ENCODE assay signal across 8 cellular contexts in the genomic region with DNA sequence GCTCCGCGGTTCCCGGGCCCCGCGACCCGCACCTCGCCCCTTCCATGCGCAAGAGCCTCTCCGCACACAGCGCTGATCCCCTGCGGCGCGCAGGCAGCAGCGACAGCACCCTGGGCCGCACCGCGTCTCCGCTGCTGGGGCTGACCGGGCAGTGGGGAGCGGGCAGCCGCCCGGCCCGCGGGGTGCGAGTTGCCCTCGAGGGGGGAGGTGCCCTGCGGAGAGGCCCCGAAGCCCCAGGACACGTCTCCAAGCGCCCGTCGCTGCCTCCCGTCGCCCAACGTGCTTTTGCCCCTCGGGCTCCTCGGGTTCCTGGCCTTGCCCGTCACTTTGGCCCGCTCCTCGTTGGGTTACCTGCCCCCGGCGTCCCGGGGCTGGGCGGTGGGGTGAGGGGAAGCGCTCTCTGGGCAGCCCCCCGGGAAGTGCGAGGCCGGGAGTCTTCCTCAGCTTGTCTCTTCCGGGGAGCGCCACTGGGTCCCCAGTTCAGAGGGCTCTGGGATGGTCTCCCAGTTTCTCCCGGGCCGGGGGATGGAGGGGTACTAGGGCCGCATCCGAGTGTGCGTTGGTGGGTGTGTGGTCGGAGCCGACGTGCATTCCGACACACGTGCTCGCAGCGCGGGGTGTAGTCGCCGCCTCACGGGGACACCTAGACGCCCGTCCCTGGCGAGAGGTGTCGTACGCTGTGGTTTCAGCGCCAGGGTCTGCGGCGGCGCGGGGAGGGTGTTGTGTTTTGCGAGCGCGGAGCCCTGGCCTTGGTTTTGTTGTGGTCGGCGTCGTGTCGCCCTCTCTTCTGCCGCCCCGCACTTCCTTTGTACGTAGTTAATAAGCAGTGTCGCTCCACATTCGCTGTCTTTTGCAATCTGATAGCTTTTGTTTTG. TPM values are rescaled to one million over a fixed set of nuclear protein-coding genes. Genes with fewer than 3 reads are reported as not detected.
A peak's percentile ranks its signal among the peaks of the same experiment; 100 is the strongest.
DNase-seq lines count a peak whose midpoint lies in the region; ATAC-seq and TF ChIP-seq lines count a peak whose summit lies in the region.

No MANE protein-coding gene starts in this region.

- ATAC-seq in lung (ENCODE audit: insufficient read depth, low FRiP score) = no peak
- ATAC-seq in HG03432 (IDR thresholded peaks at IDR 0.05; ENCODE audit: unreplicated experiment) = no peak
- ATAC-seq in GM18498 (IDR thresholded peaks at IDR 0.05; ENCODE audit: unreplicated experiment) = no peak

- 1% methylated on average over 81 to 88 of the region's 88 CpGs for WGBS in lung, 2 donors

- H3K27me3 ChIP-seq in dorsolateral prefrontal cortex (no peaks in the 10 kb centered on the region), lung (ENCODE audit: control insufficient read depth, insufficient read depth) (no peaks in the 10 kb centered on the region)

- peak overlapping the region; percentile 86 for H3K27ac Mint-ChIP-seq in activated CD4-positive, alpha-beta T cell treated with anti-CD3 and anti-CD28 coated beads, Interleukin-2, amount 10 ng/mL, durations not matched to agents 24 days and 14 days

- H3K36me3 Mint-ChIP-seq in activated CD4-positive, alpha-beta T cell treated with anti-CD3 and anti-CD28 coated beads, Interleukin-2, amount 10 ng/mL, durations not matched to agents 24 days and 14 days (ENCODE audit: low read depth) = no peaks in the 10 kb centered on the region

- H3K4me3 ChIP-seq in dorsolateral prefrontal cortex = peak overlapping the region; percentile 63 to 98 (median 85)
- peak overlapping the region; percentile 94 for H3K4me3 ChIP-seq in lung

- H3K4me1 Mint-ChIP-seq in activated CD4-positive, alpha-beta T cell treated with anti-CD3 and anti-CD28 coated beads, Interleukin-2, amount 10 ng/mL, durations not matched to agents 24 days and 14 days = peaks cover 36% of the 10 kb centered on the region

- H3K36me3 ChIP-seq in lung (ENCODE audit: control insufficient read depth in 2 of 2, insufficient read depth in 2 of 2, low read length in 2 of 2) = no peaks in the 10 kb centered on the region

- H3K4me1 ChIP-seq in lung (ENCODE audit: control insufficient read depth in 2 of 2, insufficient read depth in 2 of 2, low read length in 2 of 2) = peaks cover 2 to 6% of the 10 kb centered on the region in 2 donors

- peaks cover 0 to 2% of the 10 kb centered on the region in 2 donors for H3K9me3 ChIP-seq in lung (ENCODE audit: control insufficient read depth in 2 of 2, insufficient read depth in 1 of 2, low read length in 1 of 2)

- H3K4me3 Mint-ChIP-seq in activated CD4-positive, alpha-beta T cell treated with anti-CD3 and anti-CD28 coated beads, Interleukin-2, amount 10 ng/mL, durations not matched to agents 24 days and 14 days = peak overlapping the region; percentile 87

- H3K27ac ChIP-seq in dorsolateral prefrontal cortex = peak overlapping the region in 50 of 59 donors; percentile 11 to 98 (median 87)
- peak overlapping the region; percentile 96 to 98 for H3K27ac ChIP-seq in lung (ENCODE audit: low read depth in 1 of 2, low read length in 1 of 2)

- H3K27me3 Mint-ChIP-seq in activated CD4-positive, alpha-beta T cell treated with anti-CD3 and anti-CD28 coated beads, Interleukin-2, amount 10 ng/mL, durations not matched to agents 24 days and 14 days = peaks cover 45% of the 10 kb centered on the region

- H3K9me3 Mint-ChIP-seq in activated CD4-positive, alpha-beta T cell treated with anti-CD3 and anti-CD28 coated beads, Interleukin-2, amount 10 ng/mL, durations not matched to agents 24 days and 14 days = no peaks in the 10 kb centered on the region

- intact Hi-C loops in activated CD4-positive, alpha-beta T cell treated with anti-CD3 and anti-CD28 coated beads, Interleukin-2, amount 10 ng/mL, durations not matched to agents 24 days and 14 days (cut with micrococcal nuclease) = loop anchor here (2.0 to 10.0 kb wide), 7 partner anchors 19 to 1952 kb away; a partner anchor contains a TSS
- intact Hi-C loops in dorsolateral prefrontal cortex (cut with DNase I) = loop anchor here (5.0 to 10.0 kb wide), 3 partner anchors 127 to 405 kb away; no protein-coding TSS in a partner anchor

- TF ChIP-seq CTCF in dorsolateral prefrontal cortex (IDR thresholded peaks at IDR 0.05 in 54 of 56, conservative IDR thresholded peaks at IDR 0.05 in 2 of 56; ENCODE audit: low read depth in 1 of 56, partially characterized antibody in 56 of 56) = no peak
- no peak for TF ChIP-seq CTCF in lung (IDR thresholded peaks at IDR 0.05; ENCODE audit: control extremely low read depth, extremely low read depth)

- DNase-seq in NCI-H748 (lab: John Stamatoyannopoulos, UW; ENCODE audit: unreplicated experiment) (peak; percentile 42), NCI-H748 treated with DMSO at 0.1 percent for 48 hours (lab: John Stamatoyannopoulos, UW) (no peak), dorsolateral prefrontal cortex (peak in 4 of 10 donors; percentile 21 to 51 (median 35)), lung (ENCODE audit: low spot score) (peak; percentile 36)
- DNase-seq in activated CD4-positive, alpha-beta T cell treated with anti-CD3 and anti-CD28 coated beads, Interleukin-2, amount 10 ng/mL, durations not matched to agents 24 days and 14 days = peak; percentile 86
- peak; percentile 55 for DNase-seq in stimulated activated CD8-positive, alpha-beta memory T cell treated with anti-CD3 and anti-CD28 coated beads, Interleukin-4, amount 100 ng/mL, for 48 hours

RNA-seq across cellular contexts. Expression of a gene that starts 1.9 kb away (rescaled TPM):
- total RNA-seq in activated CD4-positive, alpha-beta T cell treated with anti-CD3 and anti-CD28 coated beads, Interleukin-2, amount 10 ng/mL, durations not matched to agents 24 days and 14 days = 35.3 and 36.6 TPM in 2 replicates
- 100 to 1,000 TPM in 17 of 120 experiments, 10 to 100 TPM in 103; 53.3 to 130 (median 84.4) TPM for total RNA-seq in dorsolateral prefrontal cortex
- total RNA-seq in lung = 100 to 1,000 TPM in 1 of 2 donors, 10 to 100 TPM in 1; 48.3 to 154 TPM
- 1 to 10 TPM; 5.9 to 7.0 TPM for polyA plus RNA-seq in lung
